8 cellular contexts compared by ENCODE assay signal in the genomic region with DNA sequence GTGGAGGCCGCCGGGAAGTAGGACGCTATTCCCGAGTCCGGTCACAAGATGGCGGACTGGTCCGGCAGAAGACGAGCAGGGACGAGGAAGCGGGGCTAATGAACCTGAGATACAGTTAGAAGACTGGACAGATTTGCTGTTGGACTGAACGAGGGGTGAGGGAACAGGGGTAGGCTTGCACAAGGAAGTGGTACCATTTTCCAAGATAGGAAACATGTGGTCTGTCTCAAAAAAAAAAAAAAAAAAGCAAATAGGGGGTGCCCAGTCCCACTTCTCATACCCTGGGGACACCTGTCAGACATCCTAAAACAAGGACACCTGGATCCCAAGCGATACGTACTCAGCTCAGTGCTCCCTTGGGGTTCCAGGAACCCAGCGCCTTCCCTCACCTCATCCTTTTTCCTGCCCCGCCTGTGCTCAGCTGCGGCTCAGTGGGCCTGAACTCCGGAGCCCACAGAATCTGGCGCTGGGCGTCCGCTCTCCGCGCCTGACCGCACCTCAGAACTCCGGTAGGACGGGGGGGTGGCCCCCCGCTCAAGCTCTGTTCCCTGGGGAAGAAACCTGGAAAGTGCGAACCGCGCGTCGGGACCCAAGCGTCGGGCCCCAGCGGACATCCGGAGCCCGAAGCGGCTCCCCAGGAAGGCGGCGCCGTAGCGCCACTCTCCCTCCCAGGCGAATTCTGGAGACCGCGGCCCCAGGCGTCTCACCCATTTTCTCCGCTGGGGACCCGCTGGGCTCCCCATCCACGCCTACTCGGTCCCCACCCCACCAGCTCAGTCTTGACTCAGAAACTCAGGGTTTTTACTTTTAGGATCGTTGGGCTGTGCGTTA. TPM values are rescaled to one million over a fixed set of nuclear protein-coding genes. Genes with fewer than 3 reads are reported as not detected.
A peak's percentile ranks its signal among the peaks of the same experiment; 100 is the strongest.
DNase-seq lines count a peak whose midpoint lies in the region; ATAC-seq and TF ChIP-seq lines count a peak whose summit lies in the region.

A gene with protein sequence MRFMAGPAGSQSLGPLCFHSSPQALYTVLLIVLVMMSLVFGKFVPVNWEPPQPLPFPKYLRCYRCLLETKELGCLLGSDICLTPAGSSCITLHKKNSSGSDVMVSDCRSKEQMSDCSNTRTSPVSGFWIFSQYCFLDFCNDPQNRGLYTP (minus strand): TSS at position 227 of the 831 bp plus-strand sequence. CDS start 694 bp downstream, outside the sequence.

- peak within 1 kb of the TSS; percentile 53 for H3K27ac ChIP-seq in mesenchymal stem cell (ENCODE audit: low read length, poor library complexity, severe bottlenecking)

- peak; percentile 29 for TF ChIP-seq CTCF in endothelial cell (IDR thresholded peaks at IDR 0.05; ENCODE audit: unreplicated experiment)

- H2BK12ac ChIP-seq in mesenchymal stem cell (ENCODE audit: low read length in 2 of 2), result peak within 1 kb of the TSS in 1 of 2 experiments; percentile 38

- H3K23ac ChIP-seq in mesenchymal stem cell (ENCODE audit: low read length in 2 of 2), result no peak within 1 kb of the TSS

- peak within 1 kb of the TSS; percentile 81 for H3K9ac ChIP-seq in mesenchymal stem cell (ENCODE audit: low read length)

- peak within 1 kb of the TSS; percentile 12 for H2BK120ac ChIP-seq in mesenchymal stem cell (ENCODE audit: low read depth, low read length)

- peaks cover 24% of the 10 kb centered on the region for H3K4me1 Mint-ChIP-seq in endothelial cell (ENCODE audit: unreplicated experiment)

- no peak within 1 kb of the TSS for H2BK5ac ChIP-seq in mesenchymal stem cell (ENCODE audit: low read depth, low read length, poor library complexity, severe bottlenecking)

- H3K4me3 Mint-ChIP-seq in endothelial cell (ENCODE audit: unreplicated experiment), result peak within 1 kb of the TSS; percentile 84

- H3K4me2 ChIP-seq in mesenchymal stem cell (ENCODE audit: low read length, poor library complexity, severe bottlenecking), result peak within 1 kb of the TSS; percentile 71

- H3K79me1 ChIP-seq in mesenchymal stem cell (replicated peaks; ENCODE audit: low read length, poor library complexity, severe bottlenecking), result no peaks in the 10 kb centered on the region

- no peaks in the 10 kb centered on the region for H3K9me3 Mint-ChIP-seq in endothelial cell (ENCODE audit: unreplicated experiment)

- WGBS in mesenchymal stem cell, result 2% methylated on average over 49 of the region's 51 CpGs

- H2BK15ac ChIP-seq in mesenchymal stem cell (ENCODE audit: low read depth, poor library complexity, severe bottlenecking), result peak within 1 kb of the TSS; percentile 55

- no peak within 1 kb of the TSS for H4K91ac ChIP-seq in mesenchymal stem cell (ENCODE audit: low read length)

- H3K27ac Mint-ChIP-seq in endothelial cell (ENCODE audit: unreplicated experiment), result peak within 1 kb of the TSS; percentile 88

- H3K9me3 ChIP-seq in mesenchymal stem cell (ENCODE audit: control insufficient read depth, low read length), result no peaks in the 10 kb centered on the region

- H3K36me3 ChIP-seq in mesenchymal stem cell (ENCODE audit: control insufficient read depth in 1 of 2, insufficient read depth in 2 of 2, low read depth in 1 of 2, low read length in 2 of 2), result peaks cover 14 to 16% of the 10 kb centered on the region in 2 experiments

- DNase-seq in D341Med (ENCODE audit: low spot score), result peak; percentile 83
- DNase-seq in HS-27A (ENCODE audit: low read depth), result peak; percentile 69
- DNase-seq in NOMO-1 (lab: John Stamatoyannopoulos, UW; ENCODE audit: unreplicated experiment in 2 of 2), result peak; percentile 64 to 76
- peak; percentile 76 for DNase-seq in activated CD8-positive, alpha-beta memory T cell treated with anti-CD3 and anti-CD28 coated beads, Interleukin-2, amount 50 U/mL, for 48 hours
- peak; percentile 63 for DNase-seq in endothelial cell (ENCODE audit: low spot score)
- DNase-seq in mesenchymal stem cell, result peak; percentile 90
- peak; percentile 75 for DNase-seq in stimulated activated CD8-positive, alpha-beta memory T cell treated with anti-CD3 and anti-CD28 coated beads, Interleukin-4, amount 100 ng/mL, for 48 hours

- H3K4me1 ChIP-seq in mesenchymal stem cell (ENCODE audit: control insufficient read depth, insufficient read depth, low read depth, low read length), result peaks cover 12% of the 10 kb centered on the region

- peaks cover 13% of the 10 kb centered on the region for H3K27me3 Mint-ChIP-seq in endothelial cell (ENCODE audit: unreplicated experiment)

- peak within 1 kb of the TSS; percentile 78 for H4K8ac ChIP-seq in mesenchymal stem cell (ENCODE audit: low read length)

- H3K36me3 Mint-ChIP-seq in endothelial cell (ENCODE audit: low read depth, unreplicated experiment), result peaks cover 16% of the 10 kb centered on the region

- H2AK5ac ChIP-seq in mesenchymal stem cell (ENCODE audit: low read length, severe bottlenecking), result no peak within 1 kb of the TSS

- no peaks in the 10 kb centered on the region for H3K27me3 ChIP-seq in mesenchymal stem cell (ENCODE audit: control insufficient read depth in 1 of 2, insufficient read depth in 1 of 2, low read length in 2 of 2)

- H3K4ac ChIP-seq in mesenchymal stem cell (ENCODE audit: low read depth in 1 of 2, low read length in 2 of 2), result peak within 1 kb of the TSS in 1 of 2 experiments; percentile 6

- peak within 1 kb of the TSS; percentile 48 to 75 for H3K4me3 ChIP-seq in mesenchymal stem cell (ENCODE audit: insufficient read depth in 1 of 2, low read depth in 1 of 2, low read length in 2 of 2)

- H3K14ac ChIP-seq in mesenchymal stem cell (ENCODE audit: low read length in 2 of 2), result peak within 1 kb of the TSS in 1 of 2 experiments; percentile 6

- peak within 1 kb of the TSS; percentile 66 for H2AFZ ChIP-seq in mesenchymal stem cell (ENCODE audit: low read depth, low read length)

- no peak for ATAC-seq in GM21717 (IDR thresholded peaks at IDR 0.05; ENCODE audit: unreplicated experiment)

- peak within 1 kb of the TSS; percentile 50 to 70 for H3K18ac ChIP-seq in mesenchymal stem cell (ENCODE audit: low read depth in 1 of 2, low read length in 2 of 2)

RNA-seq across cellular contexts. Expression of the gene that starts here (rescaled TPM):
- total RNA-seq in endothelial cell (ENCODE audit: unreplicated experiment), result 22.0 TPM
- 2.9 TPM for polyA plus RNA-seq in mesenchymal stem cell (2013, experiment 1 of 2)
- polyA plus RNA-seq in mesenchymal stem cell (2013, experiment 2 of 2), result 2.6 TPM
